12 cellular contexts compared by ENCODE assay signal in the genomic region with DNA sequence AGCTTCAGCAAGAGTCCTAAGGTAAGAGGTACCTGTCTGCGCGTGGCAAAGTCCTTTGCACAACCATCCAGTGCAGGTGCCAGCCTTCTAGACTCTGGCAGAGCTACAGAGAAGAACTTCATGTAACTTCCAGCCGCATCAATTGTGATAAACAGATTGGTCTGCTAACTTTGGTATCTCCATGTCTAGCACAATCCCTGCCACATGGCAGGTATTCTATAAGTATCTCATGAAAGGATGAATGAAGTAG. TPM values are rescaled to one million over a fixed set of nuclear protein-coding genes. Genes with fewer than 3 reads are reported as not detected.
DNase-seq lines count a peak whose midpoint lies in the region; ATAC-seq lines count a peak whose summit lies in the region.
"Had no signal": no experiment of that assay in that cellular context is flagged by ENCODE, and none has a peak within 500 bp of the region (broad histone marks: within the 10 kb centered on the region; RNA-seq: fewer than 3 reads in every experiment).

No MANE protein-coding gene starts in this region.

- peaks cover 80% of the 10 kb centered on the region for H3K36me3 Mint-ChIP-seq in T-helper 1 cell treated with Interleukin-12 subunit alpha and Interleukin-12 subunit beta and Interleukin-4 antibody, amounts not matched to agents 30 μg/mL and 1 μg/mL, for 36 hours (ENCODE audit: low read depth)
- peaks cover 78% of the 10 kb centered on the region for H3K36me3 Mint-ChIP-seq in activated T-helper 1 cell treated with anti-CD3 and anti-CD28 coated beads, Interleukin-12 subunit alpha, Interleukin-12 subunit beta, Interleukin-2, Interleukin-4 antibody, amounts not matched to agents 30 ng/mL and 10 ng/mL and 1 ng/mL, durations not matched to agents 14 hours and 24 hours and 36 hours (ENCODE audit: low read depth)
- H3K36me3 Mint-ChIP-seq in memory B cell = peaks cover 47% of the 10 kb centered on the region

- DNase-seq in T-helper 1 cell (no peak), memory B cell (ENCODE audit: low spot score in 2 of 2) (no peak), kidney tubule cell (ENCODE audit: low spot score) (no peak), NCI-H69 (lab: John Stamatoyannopoulos, UW) (no peak)
- DNase-seq in activated T-helper 1 cell treated with anti-CD3 and anti-CD28 coated beads, Interleukin-12 subunit alpha, Interleukin-12 subunit beta, Interleukin-2, Interleukin-4 antibody, amounts not matched to agents 30 ng/mL and 10 ng/mL and 1 ng/mL, durations not matched to agents 14 hours and 24 hours and 36 hours (ENCODE audit: low spot score) = no peak
- no peak for DNase-seq in stimulated activated CD8-positive, alpha-beta memory T cell treated with anti-CD3 and anti-CD28 coated beads, Interleukin-4, amount 100 ng/mL, for 48 hours
- DNase-seq: NCI-H146, SIG-M5 had no signal

- H3K27me3 Mint-ChIP-seq in T-helper 1 cell treated with Interleukin-12 subunit alpha and Interleukin-12 subunit beta and Interleukin-4 antibody, amounts not matched to agents 30 μg/mL and 1 μg/mL, for 36 hours (ENCODE audit: low read depth) = no peaks in the 10 kb centered on the region
- no peaks in the 10 kb centered on the region for H3K27me3 Mint-ChIP-seq in activated T-helper 1 cell treated with anti-CD3 and anti-CD28 coated beads, Interleukin-12 subunit alpha, Interleukin-12 subunit beta, Interleukin-2, Interleukin-4 antibody, amounts not matched to agents 30 ng/mL and 10 ng/mL and 1 ng/mL, durations not matched to agents 14 hours and 24 hours and 36 hours (ENCODE audit: insufficient read depth)
- H3K27me3 Mint-ChIP-seq in memory B cell = no peaks in the 10 kb centered on the region

- peak overlapping the region; percentile 64 for H3K4me3 Mint-ChIP-seq in T-helper 1 cell treated with Interleukin-12 subunit alpha and Interleukin-12 subunit beta and Interleukin-4 antibody, amounts not matched to agents 30 μg/mL and 1 μg/mL, for 36 hours
- peak overlapping the region; percentile 60 for H3K4me3 Mint-ChIP-seq in activated T-helper 1 cell treated with anti-CD3 and anti-CD28 coated beads, Interleukin-12 subunit alpha, Interleukin-12 subunit beta, Interleukin-2, Interleukin-4 antibody, amounts not matched to agents 30 ng/mL and 10 ng/mL and 1 ng/mL, durations not matched to agents 14 hours and 24 hours and 36 hours
- H3K4me3 Mint-ChIP-seq in memory B cell = no peak overlapping the region

- ATAC-seq in GM18502 (IDR thresholded peaks at IDR 0.05; ENCODE audit: poor library complexity, unreplicated experiment) (peak; percentile 3), memory B cell (ENCODE audit: low read depth) (no peak)
- ATAC-seq: psoas muscle had no signal

- intact Hi-C loops in activated T-helper 1 cell treated with anti-CD3 and anti-CD28 coated beads, Interleukin-12 subunit alpha, Interleukin-12 subunit beta, Interleukin-2, Interleukin-4 antibody, amounts not matched to agents 30 ng/mL and 10 ng/mL and 1 ng/mL, durations not matched to agents 14 hours and 24 hours and 36 hours (cut with micrococcal nuclease) = loop anchor here (1.0 to 5.0 kb wide), 7 partner anchors 30 to 272 kb away; partner anchors contain the start of gene ITLN2

- H3K27ac Mint-ChIP-seq in T-helper 1 cell treated with Interleukin-12 subunit alpha and Interleukin-12 subunit beta and Interleukin-4 antibody, amounts not matched to agents 30 μg/mL and 1 μg/mL, for 36 hours = peak overlapping the region; percentile 92
- peak overlapping the region; percentile 85 for H3K27ac Mint-ChIP-seq in activated T-helper 1 cell treated with anti-CD3 and anti-CD28 coated beads, Interleukin-12 subunit alpha, Interleukin-12 subunit beta, Interleukin-2, Interleukin-4 antibody, amounts not matched to agents 30 ng/mL and 10 ng/mL and 1 ng/mL, durations not matched to agents 14 hours and 24 hours and 36 hours
- H3K27ac Mint-ChIP-seq in memory B cell = peak overlapping the region; percentile 88

- peaks cover 76% of the 10 kb centered on the region for H3K4me1 Mint-ChIP-seq in T-helper 1 cell treated with Interleukin-12 subunit alpha and Interleukin-12 subunit beta and Interleukin-4 antibody, amounts not matched to agents 30 μg/mL and 1 μg/mL, for 36 hours (ENCODE audit: low read depth)
- peaks cover 84% of the 10 kb centered on the region for H3K4me1 Mint-ChIP-seq in activated T-helper 1 cell treated with anti-CD3 and anti-CD28 coated beads, Interleukin-12 subunit alpha, Interleukin-12 subunit beta, Interleukin-2, Interleukin-4 antibody, amounts not matched to agents 30 ng/mL and 10 ng/mL and 1 ng/mL, durations not matched to agents 14 hours and 24 hours and 36 hours (ENCODE audit: low read depth)
- peaks cover 48% of the 10 kb centered on the region for H3K4me1 Mint-ChIP-seq in memory B cell

- peaks cover 4% of the 10 kb centered on the region for H3K9me3 Mint-ChIP-seq in T-helper 1 cell treated with Interleukin-12 subunit alpha and Interleukin-12 subunit beta and Interleukin-4 antibody, amounts not matched to agents 30 μg/mL and 1 μg/mL, for 36 hours
- H3K9me3 Mint-ChIP-seq in activated T-helper 1 cell treated with anti-CD3 and anti-CD28 coated beads, Interleukin-12 subunit alpha, Interleukin-12 subunit beta, Interleukin-2, Interleukin-4 antibody, amounts not matched to agents 30 ng/mL and 10 ng/mL and 1 ng/mL, durations not matched to agents 14 hours and 24 hours and 36 hours = no peaks in the 10 kb centered on the region
- peaks cover 3% of the 10 kb centered on the region for H3K9me3 Mint-ChIP-seq in memory B cell

RNA-seq across cellular contexts. Expression of gene CD48, which starts 29.8 kb away (rescaled TPM):
- total RNA-seq in activated T-helper 1 cell treated with anti-CD3 and anti-CD28 coated beads, Interleukin-12 subunit alpha, Interleukin-12 subunit beta, Interleukin-2, Interleukin-4 antibody, amounts not matched to agents 30 ng/mL and 10 ng/mL and 1 ng/mL, durations not matched to agents 14 hours and 24 hours and 36 hours = 219 and 222 TPM in 2 replicates
- total RNA-seq: MCF 10A had no signal

RNA-seq across cellular contexts. Expression of gene SLAMF1, which starts 35.0 kb away (rescaled TPM):
- 118 TPM in 2 replicates for total RNA-seq in activated T-helper 1 cell treated with anti-CD3 and anti-CD28 coated beads, Interleukin-12 subunit alpha, Interleukin-12 subunit beta, Interleukin-2, Interleukin-4 antibody, amounts not matched to agents 30 ng/mL and 10 ng/mL and 1 ng/mL, durations not matched to agents 14 hours and 24 hours and 36 hours
- total RNA-seq: MCF 10A had no signal

RNA-seq across cellular contexts. Expression of gene SLAMF7, which starts 57.2 kb away (rescaled TPM):
- total RNA-seq in activated T-helper 1 cell treated with anti-CD3 and anti-CD28 coated beads, Interleukin-12 subunit alpha, Interleukin-12 subunit beta, Interleukin-2, Interleukin-4 antibody, amounts not matched to agents 30 ng/mL and 10 ng/mL and 1 ng/mL, durations not matched to agents 14 hours and 24 hours and 36 hours = 43.7 and 53.6 TPM in 2 replicates
